ENCODE assay signal across 1 cellular context in genomic region chrX:30900227-30900626, GRCh38.
TF ChIP-seq lines count a peak whose summit lies in the region.

No MANE protein-coding gene starts in this region.

TF ChIP-seq in SK-N-SH treated with all-trans-retinoic acid at 6 μM for 48 hours, 23 proteins besides CTCF, POLR2A, EP300 and RAD21:
- no peak for TF ChIP-seq ZNF8 (CRISPR knock-in tag; IDR thresholded peaks at IDR 0.05)
- TF ChIP-seq OSR1 (CRISPR knock-in tag; IDR thresholded peaks at IDR 0.05), result no peak
- TF ChIP-seq, protein P1, sequence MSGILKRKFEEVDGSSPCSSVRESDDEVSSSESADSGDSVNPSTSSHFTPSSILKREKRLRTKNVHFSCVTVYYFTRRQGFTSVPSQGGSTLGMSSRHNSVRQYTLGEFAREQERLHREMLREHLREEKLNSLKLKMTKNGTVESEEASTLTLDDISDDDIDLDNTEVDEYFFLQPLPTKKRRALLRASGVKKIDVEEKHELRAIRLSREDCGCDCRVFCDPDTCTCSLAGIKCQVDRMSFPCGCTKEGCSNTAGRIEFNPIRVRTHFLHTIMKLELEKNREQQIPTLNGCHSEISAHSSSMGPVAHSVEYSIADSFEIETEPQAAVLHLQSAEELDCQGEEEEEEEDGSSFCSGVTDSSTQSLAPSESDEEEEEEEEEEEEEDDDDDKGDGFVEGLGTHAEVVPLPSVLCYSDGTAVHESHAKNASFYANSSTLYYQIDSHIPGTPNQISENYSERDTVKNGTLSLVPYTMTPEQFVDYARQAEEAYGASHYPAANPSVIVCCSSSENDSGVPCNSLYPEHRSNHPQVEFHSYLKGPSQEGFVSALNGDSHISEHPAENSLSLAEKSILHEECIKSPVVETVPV (CRISPR knock-in tag; IDR thresholded peaks at IDR 0.05), result no peak
- TF ChIP-seq ESRRG (CRISPR knock-in tag; IDR thresholded peaks at IDR 0.05), result no peak
- TF ChIP-seq ZC3H10 (CRISPR knock-in tag; IDR thresholded peaks at IDR 0.05), result no peak
- TF ChIP-seq BACH2 (CRISPR knock-in tag; IDR thresholded peaks at IDR 0.05; ENCODE audit: borderline replicate concordance), result no peak
- TF ChIP-seq RARB (CRISPR knock-in tag; IDR thresholded peaks at IDR 0.05), result no peak
- TF ChIP-seq TCF4 (CRISPR knock-in tag; IDR thresholded peaks at IDR 0.05; ENCODE audit: borderline replicate concordance), result no peak
- TF ChIP-seq, protein P2, sequence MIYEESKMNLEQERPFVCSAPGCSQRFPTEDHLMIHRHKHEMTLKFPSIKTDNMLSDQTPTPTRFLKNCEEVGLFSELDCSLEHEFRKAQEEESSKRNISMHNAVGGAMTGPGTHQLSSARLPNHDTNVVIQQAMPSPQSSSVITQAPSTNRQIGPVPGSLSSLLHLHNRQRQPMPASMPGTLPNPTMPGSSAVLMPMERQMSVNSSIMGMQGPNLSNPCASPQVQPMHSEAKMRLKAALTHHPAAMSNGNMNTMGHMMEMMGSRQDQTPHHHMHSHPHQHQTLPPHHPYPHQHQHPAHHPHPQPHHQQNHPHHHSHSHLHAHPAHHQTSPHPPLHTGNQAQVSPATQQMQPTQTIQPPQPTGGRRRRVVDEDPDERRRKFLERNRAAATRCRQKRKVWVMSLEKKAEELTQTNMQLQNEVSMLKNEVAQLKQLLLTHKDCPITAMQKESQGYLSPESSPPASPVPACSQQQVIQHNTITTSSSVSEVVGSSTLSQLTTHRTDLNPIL (CRISPR knock-in tag; IDR thresholded peaks at IDR 0.05; ENCODE audit: low read depth), result no peak
- TF ChIP-seq TOX (CRISPR knock-in tag; IDR thresholded peaks at IDR 0.05; ENCODE audit: borderline replicate concordance), result no peak
- TF ChIP-seq, protein P3, sequence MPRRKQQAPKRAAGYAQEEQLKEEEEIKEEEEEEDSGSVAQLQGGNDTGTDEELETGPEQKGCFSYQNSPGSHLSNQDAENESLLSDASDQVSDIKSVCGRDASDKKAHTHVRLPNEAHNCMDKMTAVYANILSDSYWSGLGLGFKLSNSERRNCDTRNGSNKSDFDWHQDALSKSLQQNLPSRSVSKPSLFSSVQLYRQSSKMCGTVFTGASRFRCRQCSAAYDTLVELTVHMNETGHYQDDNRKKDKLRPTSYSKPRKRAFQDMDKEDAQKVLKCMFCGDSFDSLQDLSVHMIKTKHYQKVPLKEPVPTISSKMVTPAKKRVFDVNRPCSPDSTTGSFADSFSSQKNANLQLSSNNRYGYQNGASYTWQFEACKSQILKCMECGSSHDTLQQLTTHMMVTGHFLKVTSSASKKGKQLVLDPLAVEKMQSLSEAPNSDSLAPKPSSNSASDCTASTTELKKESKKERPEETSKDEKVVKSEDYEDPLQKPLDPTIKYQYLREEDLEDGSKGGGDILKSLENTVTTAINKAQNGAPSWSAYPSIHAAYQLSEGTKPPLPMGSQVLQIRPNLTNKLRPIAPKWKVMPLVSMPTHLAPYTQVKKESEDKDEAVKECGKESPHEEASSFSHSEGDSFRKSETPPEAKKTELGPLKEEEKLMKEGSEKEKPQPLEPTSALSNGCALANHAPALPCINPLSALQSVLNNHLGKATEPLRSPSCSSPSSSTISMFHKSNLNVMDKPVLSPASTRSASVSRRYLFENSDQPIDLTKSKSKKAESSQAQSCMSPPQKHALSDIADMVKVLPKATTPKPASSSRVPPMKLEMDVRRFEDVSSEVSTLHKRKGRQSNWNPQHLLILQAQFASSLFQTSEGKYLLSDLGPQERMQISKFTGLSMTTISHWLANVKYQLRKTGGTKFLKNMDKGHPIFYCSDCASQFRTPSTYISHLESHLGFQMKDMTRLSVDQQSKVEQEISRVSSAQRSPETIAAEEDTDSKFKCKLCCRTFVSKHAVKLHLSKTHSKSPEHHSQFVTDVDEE (CRISPR knock-in tag; IDR thresholded peaks at IDR 0.05), result no peak
